Comparison of ENCODE assay signal across 18 cellular contexts in the genomic region with DNA sequence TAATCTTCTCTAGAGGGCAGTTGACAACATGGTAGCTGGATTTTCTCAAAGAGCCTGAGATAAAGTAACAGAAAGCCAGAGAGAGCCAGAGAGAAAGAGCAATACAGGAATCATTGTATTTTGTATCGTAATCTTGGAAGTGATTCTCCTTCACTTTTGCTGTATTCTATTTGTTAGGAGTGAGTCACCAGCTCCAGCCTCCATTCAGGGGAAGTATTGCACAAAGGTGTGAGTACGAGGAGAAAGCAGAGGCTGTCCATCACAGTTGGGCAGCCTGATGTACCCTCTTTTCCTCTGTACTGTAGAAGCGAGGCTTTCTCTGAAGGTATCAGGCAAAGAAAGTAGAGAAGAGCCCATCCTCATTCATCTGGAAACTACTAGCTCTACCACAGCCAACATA.
DNase-seq lines count a peak whose midpoint lies in the region; ATAC-seq and TF ChIP-seq lines count a peak whose summit lies in the region.
"Had no signal": no experiment of that assay in that cellular context is flagged by ENCODE, and none has a peak within 500 bp of the region (broad histone marks: within the 10 kb centered on the region; RNA-seq: fewer than 3 reads in every experiment).

No MANE protein-coding gene starts in this region.

- no peaks in the 10 kb centered on the region for H3K27me3 Mint-ChIP-seq in MCF 10A (ENCODE audit: insufficient read depth, unreplicated experiment)
- H3K27me3 Mint-ChIP-seq: CD4-positive, alpha-beta T cell had no signal

- TF ChIP-seq CTCF in MCF 10A (IDR thresholded peaks at IDR 0.05; ENCODE audit: unreplicated experiment) (no peak), breast epithelium (IDR thresholded peaks at IDR 0.05) (no peak), mammary epithelial cell (conservative IDR thresholded peaks at IDR 0.05 in 1 of 2, IDR thresholded peaks at IDR 0.05 in 1 of 2; ENCODE audit: extremely low read depth in 1 of 2, insufficient read depth in 1 of 2, low read depth in 1 of 2, low read length in 2 of 2) (no peak), foreskin keratinocyte (conservative IDR thresholded peaks at IDR 0.05) (no peak)

- no peak overlapping the region for H3K27ac ChIP-seq in breast epithelium
- H3K27ac ChIP-seq in mammary epithelial cell (ENCODE audit: insufficient read depth, low read depth, low read length): no peak overlapping the region
- no peak overlapping the region for H3K27ac ChIP-seq in foreskin keratinocyte
- H3K27ac ChIP-seq in trophoblast cell (ENCODE audit: low read depth, low read length): no peak overlapping the region
- H3K27ac ChIP-seq: 22Rv1, A549, C4-2B had no signal

- H3K9ac ChIP-seq in mammary epithelial cell (ENCODE audit: insufficient read depth, low read length): no peak overlapping the region
- H3K9ac ChIP-seq in trophoblast cell (ENCODE audit: low read length): no peak overlapping the region

- POLR2A ChIA-PET in MCF 10A (lab: Yijun Ruan, JAX): interaction anchor here (1.1 kb wide), 1 partner anchor 10 kb away, joined by 3 read pairs; no protein-coding TSS in a partner anchor

- H3K9me3 ChIP-seq in breast epithelium (no peaks in the 10 kb centered on the region), mammary epithelial cell (replicated peaks; ENCODE audit: insufficient read depth, low read length) (no peaks in the 10 kb centered on the region), trophoblast cell (ENCODE audit: insufficient read depth, low read depth, low read length) (peaks cover 2% of the 10 kb centered on the region)
- H3K9me3 ChIP-seq: A549, Caco-2 had no signal

- no peak overlapping the region for H4K8ac ChIP-seq in trophoblast cell (ENCODE audit: low read depth, low read length)

- in situ Hi-C loops in mammary epithelial cell (cut with MboI; ENCODE audit: low sequenced_read_pairs in 2 of 2): no loop called here

- no peaks in the 10 kb centered on the region for H3K36me3 ChIP-seq in breast epithelium
- no peaks in the 10 kb centered on the region for H3K36me3 ChIP-seq in mammary epithelial cell (ENCODE audit: insufficient read depth, low read length)
- H3K36me3 ChIP-seq in trophoblast cell (ENCODE audit: control insufficient read depth in 1 of 2, insufficient read depth in 2 of 2, low read length in 2 of 2): no peaks in the 10 kb centered on the region

- H3K4ac ChIP-seq in trophoblast cell (ENCODE audit: low read depth, low read length): no peak overlapping the region

- H3K79me2 ChIP-seq in mammary epithelial cell (ENCODE audit: insufficient read depth, low read length) (no peaks in the 10 kb centered on the region), trophoblast cell (ENCODE audit: control insufficient read depth, insufficient read depth, low read length, poor library complexity) (no peaks in the 10 kb centered on the region)

- intact Hi-C loops in MCF 10A (cut with micrococcal nuclease) (no loop called here), breast epithelium (cut with DNase I; ENCODE audit: low total_unique reads) (no loop called here), mammary epithelial cell (cut with micrococcal nuclease) (no loop called here)

- no peak overlapping the region for H2BK5ac ChIP-seq in trophoblast cell (ENCODE audit: low read depth, low read length, poor library complexity)

- H2BK120ac ChIP-seq in trophoblast cell (ENCODE audit: insufficient read depth, low read length, poor library complexity): no peak overlapping the region

- no peak overlapping the region for H2AK5ac ChIP-seq in trophoblast cell (ENCODE audit: low read length)

- H3K27me3 ChIP-seq in breast epithelium (peaks cover 0 to 3% of the 10 kb centered on the region in 2 donors), mammary epithelial cell (ENCODE audit: insufficient read depth, low read length) (no peaks in the 10 kb centered on the region), foreskin keratinocyte (peaks cover 6% of the 10 kb centered on the region), trophoblast cell (ENCODE audit: insufficient read depth, low read length) (no peaks in the 10 kb centered on the region)

- H3K4me1 Mint-ChIP-seq in MCF 10A (ENCODE audit: insufficient read depth, unreplicated experiment): peaks cover 13% of the 10 kb centered on the region
- H3K4me1 Mint-ChIP-seq: IgD-negative memory B cell had no signal

- H4K12ac ChIP-seq in trophoblast cell (ENCODE audit: low read depth, low read length): no peak overlapping the region

- no peak overlapping the region for H3K23ac ChIP-seq in trophoblast cell (ENCODE audit: low read length)

- no peak overlapping the region for H2BK12ac ChIP-seq in trophoblast cell (ENCODE audit: low read length)

- no peaks in the 10 kb centered on the region for H4K20me1 ChIP-seq in mammary epithelial cell (ENCODE audit: insufficient read depth, low read length)

- H2AFZ ChIP-seq in mammary epithelial cell (ENCODE audit: low read depth, low read length) (no peak overlapping the region), trophoblast cell (ENCODE audit: insufficient read depth, low read length, poor library complexity) (no peak overlapping the region)

- dilution Hi-C loops in mammary epithelial cell (cut with HindIII; ENCODE audit: low sequenced_read_pairs): no loop called here

- no peaks in the 10 kb centered on the region for H3K9me3 Mint-ChIP-seq in MCF 10A (ENCODE audit: unreplicated experiment)
- H3K9me3 Mint-ChIP-seq: CD4-positive, alpha-beta T cell had no signal

- DNase-seq in MCF 10A (ENCODE audit: unreplicated experiment) (peak; percentile 75), breast epithelium (ENCODE audit: low spot score in 2 of 2) (no peak), mammary epithelial cell (peak; percentile 39), foreskin keratinocyte (no peak), trophoblast cell (no peak), NCI-H187 (lab: John Stamatoyannopoulos, UW) (no peak)
- DNase-seq: AML-193; Caco-2; CD4-positive, alpha-beta T cell; GOT3; H7 had no signal

- TF ChIP-seq POLR2A in breast epithelium (IDR thresholded peaks at IDR 0.05): no peak

- no TSS peak for BruUV-seq in MCF 10A (replicated peaks; lab: Mats Ljungman, UMichigan)
- BruUV-seq in mammary epithelial cell (replicated peaks; lab: Mats Ljungman, UMichigan): no TSS peak

- no peak overlapping the region for H4K91ac ChIP-seq in trophoblast cell (ENCODE audit: low read depth, low read length)

- H3K4me1 ChIP-seq in breast epithelium (no peaks in the 10 kb centered on the region), mammary epithelial cell (ENCODE audit: insufficient read depth, low read length) (no peaks in the 10 kb centered on the region), foreskin keratinocyte (no peaks in the 10 kb centered on the region), trophoblast cell (ENCODE audit: control insufficient read depth in 1 of 2, insufficient read depth in 2 of 2, low read length in 2 of 2) (no peaks in the 10 kb centered on the region)
- H3K4me1 ChIP-seq: A549, Caco-2 had no signal

- CTCF ChIA-PET in MCF 10A (lab: Yijun Ruan, JAX) (no interaction called here), mammary epithelial cell (lab: Charles Lee; ENCODE audit: low non-redundant PET) (no interaction called here)

- H3K4me2 ChIP-seq in mammary epithelial cell (ENCODE audit: insufficient read depth, low read depth, low read length) (no peak overlapping the region), trophoblast cell (ENCODE audit: low read length) (no peak overlapping the region)
- H3K4me2 ChIP-seq: A549 had no signal

- peak overlapping the region; percentile 17 for H3K4me3 Mint-ChIP-seq in MCF 10A (ENCODE audit: unreplicated experiment)
- H3K4me3 Mint-ChIP-seq: CD4-positive, alpha-beta T cell; IgD-negative memory B cell had no signal

- H3K4me3 ChIP-seq in breast epithelium (no peak overlapping the region), mammary epithelial cell (replicated peaks in 1 of 3; ENCODE audit: insufficient read depth in 1 of 3, low read depth in 2 of 3, low read length in 3 of 3) (no peak overlapping the region), trophoblast cell (ENCODE audit: low read depth, low read length) (no peak overlapping the region)
- H3K4me3 ChIP-seq: A549 had no signal

- H3K27ac Mint-ChIP-seq in MCF 10A (ENCODE audit: low read depth, unreplicated experiment): no peak overlapping the region
- H3K27ac Mint-ChIP-seq: CD4-positive, alpha-beta T cell; IgD-negative memory B cell had no signal

- no peaks in the 10 kb centered on the region for H3K79me1 ChIP-seq in trophoblast cell (ENCODE audit: low read length)

- peak; percentile 62 for ATAC-seq in foreskin keratinocyte
- ATAC-seq in GM18502 (IDR thresholded peaks at IDR 0.05; ENCODE audit: poor library complexity, unreplicated experiment): no peak
- ATAC-seq: A549, HCT116, HepG2 had no signal

- H3K14ac ChIP-seq in trophoblast cell (ENCODE audit: low read length): no peak overlapping the region

- 75% methylated on average over 3 of the region's 3 CpGs for WGBS in mammary epithelial cell (ENCODE audit: low coverage, missing lambda C conversion rate)
- WGBS in trophoblast cell (ENCODE audit: extremely low coverage, insufficient coverage, insufficient read length): no CpG with 5 or more reads among the region's 3 CpGs

- no peaks in the 10 kb centered on the region for H3K36me3 Mint-ChIP-seq in MCF 10A (ENCODE audit: insufficient read depth, unreplicated experiment)
- H3K36me3 Mint-ChIP-seq: IgD-negative memory B cell had no signal

- H3K18ac ChIP-seq in trophoblast cell (ENCODE audit: low read length): no peak overlapping the region

Comparison
In these comparisons a context has a peak if more than half of its experiments do, and no peak if none do; other contexts are left out.
1. DNase-seq: peak in MCF 10A (single experiment) and mammary epithelial cell (single experiment); none in breast epithelium (0 of 2), foreskin keratinocyte (0 of 2), trophoblast cell (0 of 2) and NCI-H187 (0 of 2).